9 cellular contexts compared by ENCODE assay signal in the genomic region with DNA sequence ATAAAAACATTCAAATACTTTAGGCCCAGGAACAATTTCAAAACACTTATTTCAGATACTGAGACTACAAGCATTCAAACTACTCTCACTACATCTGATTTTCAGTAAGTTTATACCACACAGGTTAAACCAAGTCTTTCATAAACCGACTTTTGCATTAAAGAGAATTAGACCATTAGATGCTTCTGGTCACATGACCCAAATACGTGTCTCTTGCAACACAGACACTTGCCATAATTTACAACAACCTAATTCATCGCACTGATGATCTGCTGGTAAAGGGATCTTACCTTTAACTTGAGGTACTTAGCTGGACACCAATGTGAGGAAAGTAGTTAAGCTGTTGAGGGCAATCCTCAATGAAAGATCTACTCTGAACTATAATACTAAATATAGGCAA. TPM values are rescaled to one million over a fixed set of nuclear protein-coding genes. Genes with fewer than 3 reads are reported as not detected.
DNase-seq lines count a peak whose midpoint lies in the region; ATAC-seq and TF ChIP-seq lines count a peak whose summit lies in the region.
"Had no signal": no experiment of that assay in that cellular context is flagged by ENCODE, and none has a peak within 500 bp of the region (broad histone marks: within the 10 kb centered on the region; RNA-seq: fewer than 3 reads in every experiment).

No MANE protein-coding gene starts in this region.

- H3K9me3 ChIP-seq in right atrium auricular region: no peaks in the 10 kb centered on the region

- H3K27me3 Mint-ChIP-seq in memory B cell: no peaks in the 10 kb centered on the region

- TF ChIP-seq CTCF in right atrium auricular region (IDR thresholded peaks at IDR 0.05): no peak
- no peak for TF ChIP-seq CTCF in astrocyte of the cerebellum (IDR thresholded peaks at IDR 0.05; ENCODE audit: low read depth, low read length, missing control alignments)

- peaks cover 0 to 63% of the 10 kb centered on the region in 2 donors for H3K4me1 ChIP-seq in right atrium auricular region

- peaks cover 73% of the 10 kb centered on the region for H3K36me3 ChIP-seq in right atrium auricular region

- H3K4me3 Mint-ChIP-seq in memory B cell: peak overlapping the region; percentile 99

- no peaks in the 10 kb centered on the region for H3K9me3 Mint-ChIP-seq in memory B cell

- H3K4me1 Mint-ChIP-seq in memory B cell: peaks cover 48% of the 10 kb centered on the region

- in situ Hi-C loops in astrocyte of the cerebellum (cut with HindIII; ENCODE audit: low sequenced_read_pairs): no loop called here

- DNase-seq in right atrium auricular region (ENCODE audit: low spot score): no peak
- DNase-seq in Right ventricle myocardium superior: no peak
- DNase-seq in astrocyte of the cerebellum (ENCODE audit: low read depth): no peak
- no peak for DNase-seq in memory B cell (ENCODE audit: low spot score in 2 of 2)
- DNase-seq in SK-N-DZ (ENCODE audit: low spot score): no peak
- DNase-seq in DMS 273 (lab: John Stamatoyannopoulos, UW; ENCODE audit: unreplicated experiment): no peak
- DNase-seq: stimulated activated CD4-positive, alpha-beta T cell treated with anti-CD3 and anti-CD28 coated beads, Interleukin-2, amount 100 ng/mL, for 48 hours had no signal

- no peaks in the 10 kb centered on the region for H3K27me3 ChIP-seq in right atrium auricular region

- H3K4me3 ChIP-seq in right atrium auricular region: peak overlapping the region; percentile 13 to 92
- peak overlapping the region; percentile 87 for H3K4me3 ChIP-seq in astrocyte of the cerebellum (ENCODE audit: low read depth, low read length)

- ATAC-seq in Right ventricle myocardium superior (ENCODE audit: poor library complexity) (no peak), memory B cell (ENCODE audit: low read depth) (no peak), GM18873 (IDR thresholded peaks at IDR 0.05; ENCODE audit: low FRiP score, unreplicated experiment) (no peak), HG03571 (IDR thresholded peaks at IDR 0.05; ENCODE audit: unreplicated experiment) (no peak)

- H3K27ac ChIP-seq in right atrium auricular region: no peak overlapping the region

- intact Hi-C loops in Right ventricle myocardium superior (cut with DNase I): no loop called here

- peak overlapping the region; percentile 100 for H3K27ac Mint-ChIP-seq in memory B cell

- peaks cover 47% of the 10 kb centered on the region for H3K36me3 Mint-ChIP-seq in memory B cell

RNA-seq across cellular contexts. Expression of a gene that starts 3.2 kb away (rescaled TPM):
- total RNA-seq in right atrium auricular region (100 to 1,000 TPM; 104 to 146 TPM), Right ventricle myocardium superior (221 TPM)
- 473 and 506 TPM in 2 replicates for polyA plus RNA-seq in SK-N-DZ (2014; cell fraction: cytosol; rRNA removed)
- 1,378 and 1,791 TPM in 2 replicates for polyA plus RNA-seq in SK-N-DZ (2014; cell fraction: nucleus; rRNA removed)
